8 cellular contexts compared by ENCODE assay signal in genomic region chr5:10288600-10289213, GRCh38. TPM values are rescaled to one million over a fixed set of nuclear protein-coding genes. Genes with fewer than 3 reads are reported as not detected.
DNase-seq lines count a peak whose midpoint lies in the region; ATAC-seq, FAIRE-seq and TF ChIP-seq lines count a peak whose summit lies in the region.

No MANE protein-coding gene starts in this region.

- peaks cover 12 to 13% of the 10 kb centered on the region in 2 donors for H3K4me1 ChIP-seq in adrenal gland (replicated peaks in 1 of 2)
- H3K4me1 ChIP-seq in effector memory CD4-positive, alpha-beta T cell (ENCODE audit: control insufficient read depth, insufficient read depth, low read length, poor library complexity, severe bottlenecking): no peaks in the 10 kb centered on the region

- H3K27ac ChIP-seq in adrenal gland: peak overlapping the region; percentile 30 to 90 (median 72)
- H3K27ac ChIP-seq in effector memory CD4-positive, alpha-beta T cell (ENCODE audit: insufficient read depth, low read length, poor library complexity, severe bottlenecking): no peak overlapping the region

- H3K9me3 ChIP-seq in adrenal gland (replicated peaks in 1 of 3): no peaks in the 10 kb centered on the region
- no peaks in the 10 kb centered on the region for H3K9me3 ChIP-seq in effector memory CD4-positive, alpha-beta T cell (ENCODE audit: control insufficient read depth, low read length)

- H3K36me3 ChIP-seq in adrenal gland (replicated peaks in 1 of 2): peaks cover 0 to 8% of the 10 kb centered on the region in 2 donors
- no peaks in the 10 kb centered on the region for H3K36me3 ChIP-seq in effector memory CD4-positive, alpha-beta T cell (ENCODE audit: control insufficient read depth, insufficient read depth, low read length)

- DNase-seq in GM12892 (ENCODE audit: insufficient read length) (peak; percentile 45), NCI-H510A (lab: John Stamatoyannopoulos, UW) (peak; percentile 96), adrenal gland (peak; percentile 66 to 91 (median 86)), myocyte (ENCODE audit: low read depth) (peak; percentile 71), foreskin melanocyte (no peak)
- DNase-seq in effector memory CD4-positive, alpha-beta T cell: no peak

- ATAC-seq in HG03108 (IDR thresholded peaks at IDR 0.05; ENCODE audit: unreplicated experiment) (peak; percentile 46), HG03457 (IDR thresholded peaks at IDR 0.05; ENCODE audit: unreplicated experiment) (no peak)

- intact Hi-C loops in adrenal gland (cut with DNase I): loop anchor here in 1 of 2 donors (10.0 kb wide), 2 partner anchors 136 to 336 kb away; no protein-coding TSS in a partner anchor

- 46 to 58% (median 48%) methylated on average over 10 to 13 of the region's 13 CpGs for WGBS in adrenal gland, 4 donors

- TF ChIP-seq CTCF in adrenal gland (IDR thresholded peaks at IDR 0.05): no peak

- no peak for TF ChIP-seq POLR2A in GM12892 (IDR thresholded peaks at IDR 0.05; ENCODE audit: low read depth, low read length)
- TF ChIP-seq POLR2A in adrenal gland (IDR thresholded peaks at IDR 0.05): no peak

- no peaks in the 10 kb centered on the region for H3K27me3 ChIP-seq in adrenal gland
- H3K27me3 ChIP-seq in effector memory CD4-positive, alpha-beta T cell (replicated peaks; ENCODE audit: control insufficient read depth, insufficient read depth, low read length, poor library complexity, severe bottlenecking): no peaks in the 10 kb centered on the region

- no peak for FAIRE-seq in GM12892 (lab: Jason Lieb, UNC)

- no peak overlapping the region for H3K4me3 ChIP-seq in adrenal gland
- no peak overlapping the region for H3K4me3 ChIP-seq in effector memory CD4-positive, alpha-beta T cell (ENCODE audit: insufficient read depth, low read depth, low read length, poor library complexity, severe bottlenecking)

RNA-seq across cellular contexts. Expression of gene CMBL, which starts 19.0 kb away (rescaled TPM):
- polyA plus RNA-seq in GM12892 (2012; ENCODE audit: missing spikeins): 12.1 TPM
- total RNA-seq in adrenal gland (10 to 100 TPM; 17.8 to 87.7 (median 28.7) TPM), myocyte (2.0 TPM in 2 replicates)
- 10 to 100 TPM; 28.7 to 56.6 (median 29.4) TPM for polyA plus RNA-seq in adrenal gland
- polyA plus RNA-seq in myocyte (2012): 12.7 TPM

RNA-seq across cellular contexts. Expression of gene CCT5, which starts 38.6 kb away (rescaled TPM):
- 368 TPM for polyA plus RNA-seq in GM12892 (2012; ENCODE audit: missing spikeins)
- 100 to 1,000 TPM; 116 to 222 (median 151) TPM for total RNA-seq in adrenal gland
- polyA plus RNA-seq in adrenal gland: 100 to 1,000 TPM in 2 of 3 donors, 10 to 100 TPM in 1; 81.3 to 403 (median 126) TPM
- total RNA-seq in myocyte: 340 and 378 TPM in 2 replicates
- 222 TPM for polyA plus RNA-seq in myocyte (2012)

RNA-seq across cellular contexts. Expression of gene ATPSCKMT, which starts 39.0 kb away (rescaled TPM):
- 16.3 TPM for polyA plus RNA-seq in GM12892 (2012; ENCODE audit: missing spikeins)
- 10 to 100 TPM; 11.4 to 41.1 (median 23.5) TPM for total RNA-seq in adrenal gland
- 10 to 100 TPM; 13.7 to 26.5 (median 14.9) TPM for polyA plus RNA-seq in adrenal gland
- 31.4 and 32.8 TPM in 2 replicates for total RNA-seq in myocyte
- polyA plus RNA-seq in myocyte (2012): 17.3 TPM

Comparison
In these comparisons a context has a peak if more than half of its experiments do, and no peak if none do; other contexts are left out.
1. DNase-seq: peak in GM12892 (single experiment), NCI-H510A (single experiment), adrenal gland (7 of 7) and myocyte (single experiment); none in effector memory CD4-positive, alpha-beta T cell (0 of 3) and foreskin melanocyte (single experiment).